In the genomic region with DNA sequence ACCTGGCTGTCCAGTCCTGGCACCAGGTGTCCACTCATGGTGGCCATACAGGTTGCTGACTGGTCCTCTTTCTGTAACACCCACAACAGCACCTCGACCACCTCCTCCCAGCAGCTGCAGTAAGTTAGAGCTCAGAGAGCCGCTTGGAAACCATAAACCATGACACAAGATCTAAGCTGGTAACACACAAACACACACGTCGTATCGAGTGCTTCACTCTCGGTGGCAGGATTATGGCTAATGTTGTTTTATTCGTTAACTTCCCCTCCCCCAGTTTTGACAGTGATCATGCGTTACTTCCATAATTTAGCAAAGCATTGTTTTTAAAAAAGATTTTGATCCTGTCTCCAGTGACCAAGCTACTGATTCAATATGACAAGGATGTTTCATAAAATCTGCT, we compare ENCODE assay signal across 18 cellular contexts. TPM values are rescaled to one million over a fixed set of nuclear protein-coding genes. Genes with fewer than 3 reads are reported as not detected.
DNase-seq lines count a peak whose midpoint lies in the region; ATAC-seq and TF ChIP-seq lines count a peak whose summit lies in the region.
"Had no signal": no experiment of that assay in that cellular context is flagged by ENCODE, and none has a peak within 500 bp of the region (broad histone marks: within the 10 kb centered on the region; RNA-seq: fewer than 3 reads in every experiment).

No MANE protein-coding gene starts in this region.

- DNase-seq in DMS53 (lab: John Stamatoyannopoulos, UW) (peak; percentile 28), DMS53 treated with DMSO at 0.1 percent for 48 hours (lab: John Stamatoyannopoulos, UW; ENCODE audit: unreplicated experiment) (no peak), SHP77 treated with DMSO at 0.1 percent for 48 hours (lab: John Stamatoyannopoulos, UW) (peak; percentile 9), SHP77 (lab: John Stamatoyannopoulos, UW) (no peak), dorsolateral prefrontal cortex (no peak), body of pancreas (no peak), neural progenitor cell (ENCODE audit: low spot score) (no peak)
- DNase-seq: AML-193, H7, HFFc6, IMR-90, Karpas-422, NCI-H187, T-helper 17 cell had no signal

- H3K4me1 ChIP-seq in body of pancreas (no peaks in the 10 kb centered on the region), neural progenitor cell (peaks cover 11% of the 10 kb centered on the region)

- no peaks in the 10 kb centered on the region for H3K9me3 Mint-ChIP-seq in neural progenitor cell
- H3K9me3 Mint-ChIP-seq: HFFc6 had no signal

- H3K79me2 ChIP-seq in neural progenitor cell (ENCODE audit: low read depth) = no peaks in the 10 kb centered on the region

- intact Hi-C loops in dorsolateral prefrontal cortex (cut with DNase I) (loop anchor here in 1 of 2 donors (10.0 kb wide), 1 partner anchor 59 kb away; a partner anchor contains a TSS), body of pancreas (cut with DNase I) (no loop called here)

- TF ChIP-seq POLR2A in body of pancreas (IDR thresholded peaks at IDR 0.05) = no peak

- H3K36me3 ChIP-seq in body of pancreas (replicated peaks in 1 of 2; ENCODE audit: insufficient read depth in 1 of 2, low read depth in 2 of 2) = no peaks in the 10 kb centered on the region
- H3K36me3 ChIP-seq in neural progenitor cell = no peaks in the 10 kb centered on the region

- 68 to 69% methylated on average over 8 of the region's 8 CpGs for WGBS in body of pancreas, 2 donors

- ATAC-seq in HG02852 (IDR thresholded peaks at IDR 0.05; ENCODE audit: unreplicated experiment) (no peak), body of pancreas (no peak)
- ATAC-seq: Panc1, T-helper 17 cell had no signal

- peaks cover 3% of the 10 kb centered on the region for H3K27me3 Mint-ChIP-seq in neural progenitor cell (ENCODE audit: insufficient read depth, low read depth)

- peaks cover 8% of the 10 kb centered on the region for H3K4me1 Mint-ChIP-seq in neural progenitor cell
- H3K4me1 Mint-ChIP-seq: CD14-positive monocyte, T-helper 17 cell had no signal

- no peak overlapping the region for H3K9ac ChIP-seq in neural progenitor cell

- H3F3A ChIP-seq in neural progenitor cell (ENCODE audit: low read depth) = no peaks in the 10 kb centered on the region

- TF ChIP-seq CTCF in dorsolateral prefrontal cortex (IDR thresholded peaks at IDR 0.05 in 54 of 56, conservative IDR thresholded peaks at IDR 0.05 in 2 of 56; ENCODE audit: low read depth in 1 of 56, partially characterized antibody in 56 of 56) = no peak
- no peak for TF ChIP-seq CTCF in body of pancreas (IDR thresholded peaks at IDR 0.05)
- no peak for TF ChIP-seq CTCF in neural progenitor cell (IDR thresholded peaks at IDR 0.05)

- no peaks in the 10 kb centered on the region for H3K9me3 ChIP-seq in body of pancreas
- H3K9me3 ChIP-seq in neural progenitor cell (ENCODE audit: low read depth) = no peaks in the 10 kb centered on the region

- H3K27ac ChIP-seq in dorsolateral prefrontal cortex (peak overlapping the region in 46 of 59 donors; percentile 4 to 97 (median 78)), body of pancreas (no peak overlapping the region), neural progenitor cell (no peak overlapping the region)
- H3K27ac ChIP-seq: 22Rv1 had no signal

- H3K4me3 Mint-ChIP-seq in neural progenitor cell = no peak overlapping the region
- H3K4me3 Mint-ChIP-seq: CD14-positive monocyte, HFFc6, T-helper 17 cell had no signal

- H2AFZ ChIP-seq in neural progenitor cell (replicated peaks) = no peak overlapping the region

- H3K27me3 ChIP-seq in dorsolateral prefrontal cortex (no peaks in the 10 kb centered on the region), body of pancreas (no peaks in the 10 kb centered on the region), neural progenitor cell (no peaks in the 10 kb centered on the region)

- H3K27ac Mint-ChIP-seq in neural progenitor cell = no peak overlapping the region
- H3K27ac Mint-ChIP-seq: CD14-positive monocyte, HFFc6, T-helper 17 cell had no signal

- H3K4me3 ChIP-seq in dorsolateral prefrontal cortex = no peak overlapping the region
- H3K4me3 ChIP-seq in body of pancreas = no peak overlapping the region
- H3K4me3 ChIP-seq in neural progenitor cell = no peak overlapping the region

- no peaks in the 10 kb centered on the region for H4K20me1 ChIP-seq in neural progenitor cell (ENCODE audit: low read depth)

- no peaks in the 10 kb centered on the region for H3K36me3 Mint-ChIP-seq in neural progenitor cell
- H3K36me3 Mint-ChIP-seq: CD14-positive monocyte had no signal

- no peak overlapping the region for H3K4me2 ChIP-seq in neural progenitor cell

RNA-seq across cellular contexts. Expression of a gene that starts 59.7 kb away (rescaled TPM):
- total RNA-seq in dorsolateral prefrontal cortex (100 to 1,000 TPM; 111 to 469 (median 313) TPM), body of pancreas (1 to 10 TPM in 1 of 2 donors, under 1 TPM in 1; 0.52 to 7.6 TPM), neural progenitor cell (ENCODE audit: low replicate concordance) (0.09 and 0.31 TPM in 2 replicates)

Comparison
In these comparisons a context has a peak if more than half of its experiments do, and no peak if none do; other contexts are left out.
1. DNase-seq: peak in DMS53 (single experiment) and SHP77 treated with DMSO at 0.1 percent for 48 hours (single experiment); none in DMS53 treated with DMSO at 0.1 percent for 48 hours (single experiment), SHP77 (0 of 2), dorsolateral prefrontal cortex (0 of 10), body of pancreas (0 of 4) and neural progenitor cell (single experiment).
2. H3K27ac ChIP-seq: peak in dorsolateral prefrontal cortex (46 of 59); none in body of pancreas (0 of 4) and neural progenitor cell (single experiment).
3. RNA of a gene that starts 59.7 kb away (total RNA-seq): 111 to 469 TPM in dorsolateral prefrontal cortex; 0.52 to 7.6 TPM in body of pancreas and 0.09 to 0.31 TPM in neural progenitor cell; every median in the first group is over 10 times any median in the second.